18 cellular contexts compared by ENCODE assay signal in the genomic region with DNA sequence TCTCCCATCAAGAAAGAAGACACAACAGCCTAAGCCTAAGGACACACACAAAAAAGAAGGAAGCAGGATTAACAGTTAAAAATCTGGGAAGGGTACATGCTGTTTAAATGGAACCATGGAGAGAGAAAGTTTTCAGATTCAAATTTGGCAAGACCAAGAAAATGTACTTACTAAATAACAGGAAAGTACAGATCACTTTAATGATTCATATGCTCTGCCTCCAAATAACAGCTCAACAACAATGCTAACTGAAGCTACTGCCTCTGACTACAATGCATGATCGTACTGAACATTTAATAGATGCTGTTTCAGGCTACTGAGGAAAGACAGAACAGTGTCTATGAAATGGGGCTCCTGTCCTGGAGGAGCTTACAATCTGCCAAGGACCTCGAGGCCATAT. TPM values are rescaled to one million over a fixed set of nuclear protein-coding genes. Genes with fewer than 3 reads are reported as not detected.
A peak's percentile ranks its signal among the peaks of the same experiment; 100 is the strongest.
DNase-seq lines count a peak whose midpoint lies in the region; ATAC-seq and TF ChIP-seq lines count a peak whose summit lies in the region.
"Had no signal": no experiment of that assay in that cellular context is flagged by ENCODE, and none has a peak within 500 bp of the region (broad histone marks: within the 10 kb centered on the region; RNA-seq: fewer than 3 reads in every experiment).

No MANE protein-coding gene starts in this region.

- H3K9ac ChIP-seq in GM23248: no peak overlapping the region

- no peaks in the 10 kb centered on the region for H3K9me3 ChIP-seq in CD4-positive, alpha-beta T cell (ENCODE audit: control insufficient read depth, low read length)
- no peaks in the 10 kb centered on the region for H3K9me3 ChIP-seq in GM23248 (ENCODE audit: low read depth)
- H3K9me3 ChIP-seq in A673 (ENCODE audit: low read depth, low read length, poor library complexity, severe bottlenecking): no peaks in the 10 kb centered on the region

- TF ChIP-seq CTCF in CD4-positive, alpha-beta T cell (IDR thresholded peaks at IDR 0.05): no peak
- TF ChIP-seq CTCF in A673 (conservative IDR thresholded peaks at IDR 0.05; ENCODE audit: low read depth, low read length): no peak

- peak overlapping the region; percentile 5 for H3K27ac Mint-ChIP-seq in CD4-positive, alpha-beta T cell
- peak overlapping the region; percentile 40 for H3K27ac Mint-ChIP-seq in activated naive CD8-positive, alpha-beta T cell treated with anti-CD3 and anti-CD28 coated beads, Interleukin-2, amount 50 U/mL, for 24 hours
- peak overlapping the region; percentile 0 for H3K27ac Mint-ChIP-seq in memory B cell

- peaks cover 25% of the 10 kb centered on the region for H3K36me3 ChIP-seq in GM23248 (ENCODE audit: low read depth)
- H3K36me3 ChIP-seq in A673 (ENCODE audit: insufficient read depth, low read length, poor library complexity, severe bottlenecking): peaks cover 4% of the 10 kb centered on the region

- peaks cover 60% of the 10 kb centered on the region for H3K36me3 Mint-ChIP-seq in CD4-positive, alpha-beta T cell (ENCODE audit: low read depth)
- H3K36me3 Mint-ChIP-seq in activated naive CD8-positive, alpha-beta T cell treated with anti-CD3 and anti-CD28 coated beads, Interleukin-2, amount 50 U/mL, for 24 hours (ENCODE audit: low read depth): peaks cover 37% of the 10 kb centered on the region
- H3K36me3 Mint-ChIP-seq in memory B cell: peaks cover 23% of the 10 kb centered on the region

- no peak overlapping the region for H3K27ac ChIP-seq in CD4-positive, alpha-beta T cell (ENCODE audit: low read depth, low read length)
- H3K27ac ChIP-seq in GM23248: peak overlapping the region; percentile 33
- no peak overlapping the region for H3K27ac ChIP-seq in A673 (ENCODE audit: low read depth, low read length, poor library complexity, severe bottlenecking)

- POLR2A ChIA-PET in CD4-positive, alpha-beta T cell (lab: Charles Lee): interaction anchor here (0.9 kb wide), 1 partner anchor 8 kb away, joined by 3 read pairs; no protein-coding TSS in a partner anchor
- POLR2A ChIA-PET in A673 (lab: Charles Lee; ENCODE audit: low non-redundant PET): no interaction called here

- WGBS in GM23248 (ENCODE audit: low coverage in 1 of 2, low lambda C conversion rate in 2 of 2, missing lambda C conversion rate in 2 of 2), 2 experiments: 84 to 91% methylated on average over 2 of the region's 2 CpGs

- no TSS peak for BruUV-seq in A673 (replicated peaks; lab: Mats Ljungman, UMichigan)

- DNase-seq in CD4-positive, alpha-beta T cell: no peak
- DNase-seq in GM23248: peak; percentile 68
- no peak for DNase-seq in activated naive CD8-positive, alpha-beta T cell treated with anti-CD3 and anti-CD28 coated beads, Interleukin-2, amount 50 U/mL, for 24 hours
- DNase-seq in memory B cell (ENCODE audit: low spot score in 2 of 2): no peak
- DNase-seq in amygdala (lab: John Stamatoyannopoulos, UW): no peak
- DNase-seq in A673 (ENCODE audit: low spot score): no peak
- DNase-seq: activated CD4-positive, alpha-beta T cell treated with anti-CD3 and anti-CD28 coated beads, Interleukin-2, amount 50 U/mL, for 48 hours; activated T-cell treated with anti-CD3 and anti-CD28 coated beads, Interleukin-2, amount 50 U/mL, for 1 hour; AML-193; anterior cingulate cortex; central memory CD4-positive, alpha-beta T cell; erythroblast; NCI-H146; NCI-H2171 treated with DMSO at 0.1 percent for 48 hours; NCI-H748 treated with DMSO at 0.1 percent for 48 hours; OCI-M1; SHP77 had no signal

- no peak overlapping the region for H3K4me3 Mint-ChIP-seq in CD4-positive, alpha-beta T cell
- H3K4me3 Mint-ChIP-seq in activated naive CD8-positive, alpha-beta T cell treated with anti-CD3 and anti-CD28 coated beads, Interleukin-2, amount 50 U/mL, for 24 hours: no peak overlapping the region
- no peak overlapping the region for H3K4me3 Mint-ChIP-seq in memory B cell

- peaks cover 39% of the 10 kb centered on the region for H3F3A ChIP-seq in GM23248 (ENCODE audit: insufficient read depth)

- ATAC-seq in CD4-positive, alpha-beta T cell (ENCODE audit: poor library complexity): no peak
- peak; percentile 17 for ATAC-seq in activated naive CD8-positive, alpha-beta T cell treated with anti-CD3 and anti-CD28 coated beads, Interleukin-2, amount 50 U/mL, for 24 hours
- no peak for ATAC-seq in memory B cell (ENCODE audit: low read depth)
- ATAC-seq in GM19035 (IDR thresholded peaks at IDR 0.05; ENCODE audit: unreplicated experiment): no peak

- H3K4me1 Mint-ChIP-seq in CD4-positive, alpha-beta T cell (ENCODE audit: low read depth): no peaks in the 10 kb centered on the region
- H3K4me1 Mint-ChIP-seq in activated naive CD8-positive, alpha-beta T cell treated with anti-CD3 and anti-CD28 coated beads, Interleukin-2, amount 50 U/mL, for 24 hours: peaks cover 27% of the 10 kb centered on the region
- H3K4me1 Mint-ChIP-seq in memory B cell: peaks cover 2% of the 10 kb centered on the region

- CTCF ChIA-PET in CD4-positive, alpha-beta T cell (lab: Charles Lee): interaction anchor here (0.9 to 1.8 kb wide), 2 partner anchors 8 to 79 kb away, joined by 3 to 5 read pairs; no protein-coding TSS in a partner anchor
- CTCF ChIA-PET in A673 (lab: Charles Lee): no interaction called here

- H3K4me1 ChIP-seq in GM23248 (ENCODE audit: insufficient read depth): peaks cover 37% of the 10 kb centered on the region
- H3K4me1 ChIP-seq in A673 (ENCODE audit: insufficient read depth, low read length, poor library complexity, severe bottlenecking): no peaks in the 10 kb centered on the region

- no peaks in the 10 kb centered on the region for H3K27me3 Mint-ChIP-seq in CD4-positive, alpha-beta T cell
- no peaks in the 10 kb centered on the region for H3K27me3 Mint-ChIP-seq in activated naive CD8-positive, alpha-beta T cell treated with anti-CD3 and anti-CD28 coated beads, Interleukin-2, amount 50 U/mL, for 24 hours
- no peaks in the 10 kb centered on the region for H3K27me3 Mint-ChIP-seq in memory B cell

- H3K4me3 ChIP-seq in GM23248: no peak overlapping the region
- no peak overlapping the region for H3K4me3 ChIP-seq in A673 (ENCODE audit: low read depth, low read length, poor library complexity, severe bottlenecking)

- no peaks in the 10 kb centered on the region for H3K9me2 ChIP-seq in GM23248 (ENCODE audit: insufficient read depth)

- no peak overlapping the region for H3K4me2 ChIP-seq in GM23248 (ENCODE audit: unreplicated experiment)

- in situ Hi-C loops in GM23248 (cut with MboI): no loop called here

- intact Hi-C loops in CD4-positive, alpha-beta T cell (cut with DNase I, micrococcal nuclease): no loop called here
- intact Hi-C loops in A673 (cut with micrococcal nuclease; ENCODE audit: unreplicated experiment): no loop called here

- no peaks in the 10 kb centered on the region for H3K27me3 ChIP-seq in CD4-positive, alpha-beta T cell (ENCODE audit: control insufficient read depth, insufficient read depth, low read length)
- H3K27me3 ChIP-seq in GM23248 (replicated peaks; ENCODE audit: insufficient read depth) (no peaks in the 10 kb centered on the region), A673 (replicated peaks; ENCODE audit: insufficient read depth, low read depth, low read length, poor library complexity) (no peaks in the 10 kb centered on the region)

- H3K9me3 Mint-ChIP-seq in CD4-positive, alpha-beta T cell: no peaks in the 10 kb centered on the region
- no peaks in the 10 kb centered on the region for H3K9me3 Mint-ChIP-seq in activated naive CD8-positive, alpha-beta T cell treated with anti-CD3 and anti-CD28 coated beads, Interleukin-2, amount 50 U/mL, for 24 hours
- no peaks in the 10 kb centered on the region for H3K9me3 Mint-ChIP-seq in memory B cell

- H2AFZ ChIP-seq in GM23248: no peak overlapping the region

- H3K79me2 ChIP-seq in GM23248 (ENCODE audit: insufficient read depth): peaks cover 35% of the 10 kb centered on the region

- no peaks in the 10 kb centered on the region for H4K20me1 ChIP-seq in GM23248 (ENCODE audit: insufficient read depth)

RNA-seq across cellular contexts. Expression of gene NMB, which starts 8.4 kb away (rescaled TPM):
- 1 to 10 TPM; 2.2 to 3.7 TPM for total RNA-seq in CD4-positive, alpha-beta T cell
- 7.7 and 14.0 TPM in 2 replicates for total RNA-seq in GM23248 (2014; rRNA removed; shearing (Covaris generic))
- polyA plus RNA-seq in GM23248 (2016; fragmentation: Nextera tagmentation; extraction: Ambion mirVana): 8.2 and 11.1 TPM in 2 replicates
- 15.1 and 15.3 TPM in 2 replicates for total RNA-seq in A673 (2021)

RNA-seq across cellular contexts. Expression of gene WDR73, which starts 12.3 kb away (rescaled TPM):
- 10 to 100 TPM; 17.8 to 23.7 TPM for total RNA-seq in CD4-positive, alpha-beta T cell
- total RNA-seq in GM23248 (2014; rRNA removed; shearing (Covaris generic)): 26.0 and 31.9 TPM in 2 replicates
- polyA plus RNA-seq in GM23248 (2016; fragmentation: Nextera tagmentation; extraction: Ambion mirVana): 25.2 and 25.6 TPM in 2 replicates
- total RNA-seq in A673 (2021): 42.4 and 43.6 TPM in 2 replicates

RNA-seq across cellular contexts. Expression of gene SEC11A, which starts 49.6 kb away (rescaled TPM):
- total RNA-seq in CD4-positive, alpha-beta T cell: 10 to 100 TPM; 44.1 to 47.0 TPM
- total RNA-seq in GM23248 (2014; rRNA removed; shearing (Covaris generic)): 223 and 257 TPM in 2 replicates
- polyA plus RNA-seq in GM23248 (2016; fragmentation: Nextera tagmentation; extraction: Ambion mirVana): 214 and 217 TPM in 2 replicates
- 104 and 106 TPM in 2 replicates for total RNA-seq in A673 (2021)
